In the genomic region with DNA sequence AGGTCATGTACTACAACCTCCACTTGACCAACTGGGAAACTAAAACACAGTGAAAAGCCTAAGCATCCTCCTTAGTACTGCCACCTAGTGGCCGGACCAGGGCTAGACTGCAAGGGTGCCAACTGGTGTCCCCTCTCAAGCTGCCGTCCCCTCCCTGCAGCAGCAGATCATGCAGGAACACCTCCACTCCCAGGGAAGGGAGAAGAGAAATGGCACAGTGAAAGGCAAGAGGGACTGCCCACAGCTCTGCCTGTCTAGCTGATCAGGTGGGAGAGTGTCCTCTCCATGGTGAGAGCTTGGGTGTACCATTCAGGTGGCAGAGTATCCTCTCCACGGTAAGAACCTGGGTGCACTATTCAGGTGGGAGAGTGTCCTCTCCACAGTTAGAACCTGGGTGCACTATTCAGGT, we compare ENCODE assay signal across 8 cellular contexts.
DNase-seq lines count a peak whose midpoint lies in the region; ATAC-seq lines count a peak whose summit lies in the region.

No MANE protein-coding gene starts in this region.

- no peaks in the 10 kb centered on the region for H3K9me3 Mint-ChIP-seq in activated naive CD8-positive, alpha-beta T cell treated with anti-CD3 and anti-CD28 coated beads, Interleukin-2, amount 50 U/mL, for 24 hours

- H3K4me3 Mint-ChIP-seq in activated naive CD8-positive, alpha-beta T cell treated with anti-CD3 and anti-CD28 coated beads, Interleukin-2, amount 50 U/mL, for 24 hours = no peak overlapping the region

- peaks cover 3% of the 10 kb centered on the region for H3K36me3 Mint-ChIP-seq in activated naive CD8-positive, alpha-beta T cell treated with anti-CD3 and anti-CD28 coated beads, Interleukin-2, amount 50 U/mL, for 24 hours (ENCODE audit: low read depth)

- peak overlapping the region; percentile 69 for H3K27ac Mint-ChIP-seq in activated naive CD8-positive, alpha-beta T cell treated with anti-CD3 and anti-CD28 coated beads, Interleukin-2, amount 50 U/mL, for 24 hours

- peaks cover 91% of the 10 kb centered on the region for H3K4me1 Mint-ChIP-seq in activated naive CD8-positive, alpha-beta T cell treated with anti-CD3 and anti-CD28 coated beads, Interleukin-2, amount 50 U/mL, for 24 hours

- no peaks in the 10 kb centered on the region for H3K27me3 Mint-ChIP-seq in activated naive CD8-positive, alpha-beta T cell treated with anti-CD3 and anti-CD28 coated beads, Interleukin-2, amount 50 U/mL, for 24 hours

- peak; percentile 58 for ATAC-seq in activated naive CD8-positive, alpha-beta T cell treated with anti-CD3 and anti-CD28 coated beads, Interleukin-2, amount 50 U/mL, for 24 hours

- DNase-seq in SIG-M5 treated with dmso at 0.1 percent for 504 hours (lab: John Stamatoyannopoulos, UW; ENCODE audit: unreplicated experiment) (peak; percentile 58), SIG-M5 (lab: John Stamatoyannopoulos, UW) (no peak), HT-29 (ENCODE audit: low spot score) (peak; percentile 74), SW480 (ENCODE audit: low spot score) (peak; percentile 39), iPS-NIHi7 (ENCODE audit: extremely low spot score) (peak; percentile 89), cerebellar nuclear complex (lab: John Stamatoyannopoulos, UW) (no peak)
- peak; percentile 83 for DNase-seq in activated naive CD8-positive, alpha-beta T cell treated with anti-CD3 and anti-CD28 coated beads, Interleukin-2, amount 50 U/mL, for 24 hours
- peak; percentile 77 to 78 for DNase-seq in stimulated activated CD4-positive, alpha-beta T cell treated with anti-CD3 and anti-CD28 coated beads, Interleukin-2, amount 100 ng/mL, for 48 hours

Comparison
In these comparisons a context has a peak if more than half of its experiments do, and no peak if none do; other contexts are left out.
1. DNase-seq: peak in SIG-M5 treated with dmso at 0.1 percent for 504 hours (single experiment), HT-29 (single experiment), SW480 (single experiment), activated naive CD8-positive, alpha-beta T cell treated with anti-CD3 and anti-CD28 coated beads, Interleukin-2, amount 50 U/mL, for 24 hours (single experiment), iPS-NIHi7 (single experiment) and stimulated activated CD4-positive, alpha-beta T cell treated with anti-CD3 and anti-CD28 coated beads, Interleukin-2, amount 100 ng/mL, for 48 hours (2 of 2); none in SIG-M5 (single experiment) and cerebellar nuclear complex (0 of 2).